In the genomic region with DNA sequence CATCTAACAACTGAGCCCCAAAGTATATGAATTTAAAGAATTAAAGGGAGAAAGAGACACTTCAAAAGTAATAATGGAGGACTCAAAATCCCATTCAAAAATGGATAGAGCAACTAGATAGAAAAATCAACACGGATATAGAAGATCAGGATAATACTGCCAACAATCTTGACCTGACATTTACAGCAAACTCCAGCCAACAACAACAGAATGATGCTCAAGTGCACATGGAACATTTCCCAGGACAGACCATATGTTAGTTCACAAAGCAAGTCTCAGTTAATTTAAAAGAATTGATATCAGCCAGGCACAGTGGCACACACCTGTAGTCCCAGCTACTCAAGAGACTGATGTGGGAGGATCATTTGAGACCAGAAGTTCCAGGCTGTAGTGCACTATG, we compare ENCODE assay signal across 1 cellular context.
TF ChIP-seq lines count a peak whose summit lies in the region.

No MANE protein-coding gene starts in this region.

TF ChIP-seq in H1, 55 proteins besides CTCF, POLR2A, EP300 and RAD21 (continued from another document):
- TF ChIP-seq TCF12 (IDR thresholded peaks at IDR 0.05; ENCODE audit: low read depth, low read length) (no peak), EZH2 (IDR thresholded peaks at IDR 0.05; ENCODE audit: low read depth, low read length, severe bottlenecking) (no peak), RXRA (IDR thresholded peaks at IDR 0.05; ENCODE audit: insufficient read depth, low read depth, low read length) (no peak), SAP30 (IDR thresholded peaks at IDR 0.05; ENCODE audit: insufficient read depth, insufficient replicate concordance, low read length) (no peak), GTF2F1 (IDR thresholded peaks at IDR 0.05; ENCODE audit: borderline replicate concordance, low read depth, low read length) (no peak), CBX8 (IDR thresholded peaks at IDR 0.05; ENCODE audit: borderline replicate concordance, low read depth, low read length) (no peak)
